Comparison of ENCODE assay signal across 14 cellular contexts in genomic region chr2:40038646-40039045, GRCh38.
DNase-seq lines count a peak whose midpoint lies in the region; ATAC-seq and TF ChIP-seq lines count a peak whose summit lies in the region.
"Had no signal": no experiment of that assay in that cellular context is flagged by ENCODE, and none has a peak within 500 bp of the region (broad histone marks: within the 10 kb centered on the region; RNA-seq: fewer than 3 reads in every experiment).

No MANE protein-coding gene starts in this region.

- H2AK9ac ChIP-seq in IMR-90 (replicated peaks; ENCODE audit: low read depth, low read length, poor library complexity): peak overlapping the region; percentile 70

- H3K79me1 ChIP-seq in IMR-90 (ENCODE audit: low read depth in 1 of 2, low read length in 2 of 2) (peaks cover 0 to 6% of the 10 kb centered on the region in 2 experiments; a peak in 1 of 4 replicates), trophoblast cell (ENCODE audit: low read length) (no peaks in the 10 kb centered on the region)

- peak overlapping the region; percentile 33 for H3K4me2 ChIP-seq in IMR-90 (ENCODE audit: low read depth, low read length)
- H3K4me2 ChIP-seq in trophoblast cell (ENCODE audit: low read length): no peak overlapping the region

- H2BK15ac ChIP-seq in IMR-90 (ENCODE audit: low read depth, low read length): peak overlapping the region; percentile 82

- H3K9ac ChIP-seq in IMR-90 (ENCODE audit: low read depth, low read length): peak overlapping the region; percentile 21
- no peak overlapping the region for H3K9ac ChIP-seq in colonic mucosa (ENCODE audit: low read depth in 2 of 2, low read length in 2 of 2)
- H3K9ac ChIP-seq in trophoblast cell (ENCODE audit: low read length): no peak overlapping the region

- no TSS peak for BruUV-seq in IMR-90 (replicated peaks; lab: Mats Ljungman, UMichigan)

- H2BK5ac ChIP-seq in IMR-90 (ENCODE audit: low read depth, low read length, poor library complexity, severe bottlenecking): peak overlapping the region; percentile 100
- H2BK5ac ChIP-seq in trophoblast cell (ENCODE audit: low read depth, low read length, poor library complexity): no peak overlapping the region

- DNase-seq in EH (ENCODE audit: low read depth): peak; percentile 56
- DNase-seq in IMR-90: peak; percentile 54
- no peak for DNase-seq in colonic mucosa
- DNase-seq in trophoblast cell: peak; percentile 3 to 49
- DNase-seq in SIG-M5 (lab: John Stamatoyannopoulos, UW): no peak
- no peak for DNase-seq in head of caudate nucleus
- no peak for DNase-seq in OCI-M1 (lab: John Stamatoyannopoulos, UW)
- DNase-seq: AML-193; CD4-positive, alpha-beta T cell; KG1; NCI-H187 treated with DMSO at 0.1 percent for 48 hours; NK-92 treated with Interleukin-12 subunit alpha and Interleukin-12 subunit beta, amount 100 ng/mL, for 24 hours; SW 1271 had no signal

- H4K91ac ChIP-seq in IMR-90 (ENCODE audit: insufficient read depth, low read depth, low read length): peak overlapping the region; percentile 96
- H4K91ac ChIP-seq in trophoblast cell (ENCODE audit: low read depth, low read length): no peak overlapping the region

- WGBS in IMR-90 (ENCODE audit: extremely low coverage in 2 of 2, insufficient read length in 1 of 2), 2 experiments: no CpG with 5 or more reads among the region's 4 CpGs
- WGBS in trophoblast cell (ENCODE audit: extremely low coverage, insufficient coverage, insufficient read length): no CpG with 5 or more reads among the region's 4 CpGs

- H2AFZ ChIP-seq in IMR-90 (replicated peaks; ENCODE audit: low read length, poor library complexity) (peak overlapping the region; percentile 82), trophoblast cell (ENCODE audit: insufficient read depth, low read length, poor library complexity) (no peak overlapping the region)

- H4K8ac ChIP-seq in IMR-90 (ENCODE audit: low read depth in 2 of 2, low read length in 2 of 2) (peak overlapping the region; percentile 76 to 96; a peak in 3 of 4 replicates), trophoblast cell (ENCODE audit: low read depth, low read length) (no peak overlapping the region)

- no peaks in the 10 kb centered on the region for H3K36me3 ChIP-seq in IMR-90 (ENCODE audit: control insufficient read depth, insufficient read depth, low read length)
- H3K36me3 ChIP-seq in colonic mucosa: no peaks in the 10 kb centered on the region
- H3K36me3 ChIP-seq in trophoblast cell (ENCODE audit: control insufficient read depth in 1 of 2, insufficient read depth in 2 of 2, low read length in 2 of 2): no peaks in the 10 kb centered on the region
- H3K36me3 ChIP-seq: SJSA1 had no signal

- peaks cover 3% of the 10 kb centered on the region; the same call in 1 of the 2 replicates for H3K9me3 ChIP-seq in IMR-90 (ENCODE audit: control insufficient read depth, insufficient read depth, low read length)
- no peaks in the 10 kb centered on the region for H3K9me3 ChIP-seq in colonic mucosa
- peaks cover 2% of the 10 kb centered on the region for H3K9me3 ChIP-seq in trophoblast cell (ENCODE audit: insufficient read depth, low read depth, low read length)

- no peaks in the 10 kb centered on the region for H3K79me2 ChIP-seq in trophoblast cell (ENCODE audit: control insufficient read depth, insufficient read depth, low read length, poor library complexity)

- H3K4me3 ChIP-seq in IMR-90 (ENCODE audit: insufficient read depth, low read depth, low read length) (no peak overlapping the region), colonic mucosa (no peak overlapping the region), trophoblast cell (ENCODE audit: low read depth, low read length) (no peak overlapping the region)
- H3K4me3 ChIP-seq: SJSA1 had no signal

- H3K4me1 ChIP-seq in IMR-90 (ENCODE audit: control insufficient read depth, insufficient read depth, low read length): peaks cover 30% of the 10 kb centered on the region
- H3K4me1 ChIP-seq in colonic mucosa: no peaks in the 10 kb centered on the region
- H3K4me1 ChIP-seq in trophoblast cell (ENCODE audit: control insufficient read depth in 1 of 2, insufficient read depth in 2 of 2, low read length in 2 of 2): no peaks in the 10 kb centered on the region

- peak overlapping the region; percentile 97 for H2BK120ac ChIP-seq in IMR-90 (ENCODE audit: low read depth, low read length)
- H2BK120ac ChIP-seq in trophoblast cell (ENCODE audit: insufficient read depth, low read length, poor library complexity): no peak overlapping the region

- TF ChIP-seq RAD21 in IMR-90 (IDR thresholded peaks at IDR 0.05; ENCODE audit: low read length): no peak

- H3K4ac ChIP-seq in IMR-90 (ENCODE audit: low read depth, low read length) (peak overlapping the region; percentile 99), trophoblast cell (ENCODE audit: low read depth, low read length) (no peak overlapping the region)

- peak overlapping the region; percentile 91 for H3K14ac ChIP-seq in IMR-90 (replicated peaks; ENCODE audit: low read depth, low read length)
- H3K14ac ChIP-seq in trophoblast cell (ENCODE audit: low read length): no peak overlapping the region

- no peaks in the 10 kb centered on the region for H4K20me1 ChIP-seq in IMR-90 (ENCODE audit: insufficient read depth, low read length)

- no peak overlapping the region for H4K12ac ChIP-seq in trophoblast cell (ENCODE audit: low read depth, low read length)

- H3K9me1 ChIP-seq in IMR-90 (ENCODE audit: insufficient read depth, low read length): peaks cover 12% of the 10 kb centered on the region

- H3K18ac ChIP-seq in IMR-90 (ENCODE audit: low read depth, low read length) (peak overlapping the region; percentile 92), trophoblast cell (ENCODE audit: low read length) (no peak overlapping the region)

- H3K27me3 ChIP-seq in IMR-90 (ENCODE audit: control insufficient read depth, insufficient read depth, low read length): no peaks in the 10 kb centered on the region
- no peaks in the 10 kb centered on the region for H3K27me3 ChIP-seq in colonic mucosa
- H3K27me3 ChIP-seq in trophoblast cell (ENCODE audit: insufficient read depth, low read length): no peaks in the 10 kb centered on the region
- H3K27me3 ChIP-seq: SJSA1 had no signal

- intact Hi-C loops in IMR-90 (cut with micrococcal nuclease): loop anchor here (2.0 to 10.0 kb wide), 3 partner anchors 62 to 416 kb away; partner anchors contain the start of gene SLC8A1
- intact Hi-C loops in colonic mucosa (cut with DNase I): no loop called here
- intact Hi-C loops in head of caudate nucleus (cut with DNase I): no loop called here

- dilution Hi-C loops in IMR-90 (cut with HindIII; ENCODE audit: low sequenced_read_pairs, unreplicated experiment): no loop called here

- H4K5ac ChIP-seq in IMR-90 (ENCODE audit: low read depth, low read length): peak overlapping the region; percentile 92

- TF ChIP-seq CTCF in IMR-90 (conservative IDR thresholded peaks at IDR 0.05; ENCODE audit: low read depth, low read length) (no peak), colonic mucosa (IDR thresholded peaks at IDR 0.05) (no peak)

- peak; percentile 36 for ATAC-seq in IMR-90 (ENCODE audit: low read depth)

- H2AK5ac ChIP-seq in IMR-90 (ENCODE audit: low read depth, low read length) (peak overlapping the region; percentile 97), trophoblast cell (ENCODE audit: low read length) (no peak overlapping the region)

- H3K23ac ChIP-seq in IMR-90 (ENCODE audit: low read depth, low read length): peak overlapping the region; percentile 88
- H3K23ac ChIP-seq in trophoblast cell (ENCODE audit: low read length): no peak overlapping the region

- in situ Hi-C loops in IMR-90 (cut with MboI; ENCODE audit: low sequenced_read_pairs): no loop called here

- POLR2A ChIA-PET in IMR-90 (lab: Charles Lee; ENCODE audit: unreplicated experiment): interaction anchor here (0.5 to 1.1 kb wide), 2 partner anchors 57 to 64 kb away, joined by 3 read pairs; no protein-coding TSS in a partner anchor

- no peak overlapping the region for H2BK12ac ChIP-seq in trophoblast cell (ENCODE audit: low read length)

- peak overlapping the region; percentile 86 for H3K56ac ChIP-seq in IMR-90 (ENCODE audit: extremely low read depth, insufficient read depth, low read length)

- peak overlapping the region; percentile 98 for H2BK20ac ChIP-seq in IMR-90 (ENCODE audit: low read depth, low read length)

- H3K27ac ChIP-seq in IMR-90 (ENCODE audit: insufficient read depth, low read length): peak overlapping the region; percentile 96
- peak overlapping the region; percentile 17 for H3K27ac ChIP-seq in colonic mucosa
- no peak overlapping the region for H3K27ac ChIP-seq in trophoblast cell (ENCODE audit: low read depth, low read length)
- H3K27ac ChIP-seq: SJSA1 had no signal

- CTCF ChIA-PET in IMR-90 (lab: Yijun Ruan, JAX): no interaction called here

- TF ChIP-seq POLR2A in IMR-90 (IDR thresholded peaks at IDR 0.05; ENCODE audit: low read depth, low read length): no peak

TF ChIP-seq in IMR-90, 13 proteins besides CTCF, POLR2A, EP300 and RAD21 (continues in another document):
- TF ChIP-seq CHD1 (IDR thresholded peaks at IDR 0.05; ENCODE audit: low read depth, low read length) (no peak), NFE2L2 (IDR thresholded peaks at IDR 0.05; ENCODE audit: low read depth, low read length) (no peak), MAFK (IDR thresholded peaks at IDR 0.05; ENCODE audit: low read depth, low read length) (no peak), RCOR1 (IDR thresholded peaks at IDR 0.05; ENCODE audit: insufficient replicate concordance, low read length) (no peak), MAZ (IDR thresholded peaks at IDR 0.05; ENCODE audit: borderline replicate concordance, low read depth, low read length) (no peak), BHLHE40 (IDR thresholded peaks at IDR 0.05; ENCODE audit: low read depth, low read length) (no peak), SMC3 (IDR thresholded peaks at IDR 0.05; ENCODE audit: low read depth, low read length) (no peak), FOS (IDR thresholded peaks at IDR 0.05; ENCODE audit: low read depth, low read length) (no peak), MXI1 (IDR thresholded peaks at IDR 0.05; ENCODE audit: borderline replicate concordance, low read depth, low read length) (no peak), CEBPB (IDR thresholded peaks at IDR 0.05; ENCODE audit: low read depth, low read length) (no peak), RFX5 (IDR thresholded peaks at IDR 0.05; ENCODE audit: low read depth, low read length) (no peak)
- TF ChIP-seq, protein P1, sequence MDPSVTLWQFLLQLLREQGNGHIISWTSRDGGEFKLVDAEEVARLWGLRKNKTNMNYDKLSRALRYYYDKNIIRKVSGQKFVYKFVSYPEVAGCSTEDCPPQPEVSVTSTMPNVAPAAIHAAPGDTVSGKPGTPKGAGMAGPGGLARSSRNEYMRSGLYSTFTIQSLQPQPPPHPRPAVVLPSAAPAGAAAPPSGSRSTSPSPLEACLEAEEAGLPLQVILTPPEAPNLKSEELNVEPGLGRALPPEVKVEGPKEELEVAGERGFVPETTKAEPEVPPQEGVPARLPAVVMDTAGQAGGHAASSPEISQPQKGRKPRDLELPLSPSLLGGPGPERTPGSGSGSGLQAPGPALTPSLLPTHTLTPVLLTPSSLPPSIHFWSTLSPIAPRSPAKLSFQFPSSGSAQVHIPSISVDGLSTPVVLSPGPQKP (IDR thresholded peaks at IDR 0.05; ENCODE audit: borderline replicate concordance, low read depth, low read length): no peak

Comparison
In these comparisons a context has a peak if more than half of its experiments do, and no peak if none do; other contexts are left out.
1. DNase-seq: peak in EH (single experiment), IMR-90 (single experiment) and trophoblast cell (2 of 2); none in colonic mucosa (single experiment), SIG-M5 (single experiment), head of caudate nucleus (0 of 42) and OCI-M1 (single experiment).